1 cellular context compared by ENCODE assay signal in genomic region chr14:74407021-74407800, GRCh38.
TF ChIP-seq lines count a peak whose summit lies in the region.

No MANE protein-coding gene starts in this region.

TF ChIP-seq in H1, 55 proteins besides CTCF, POLR2A, EP300 and RAD21:
- TF ChIP-seq KDM1A (IDR thresholded peaks at IDR 0.05; ENCODE audit: borderline replicate concordance, low read length), result no peak
- TF ChIP-seq GTF2F1 (IDR thresholded peaks at IDR 0.05; ENCODE audit: borderline replicate concordance, low read depth, low read length), result no peak
- TF ChIP-seq SUZ12 (IDR thresholded peaks at IDR 0.05; ENCODE audit: low read length), result no peak
- no peak for TF ChIP-seq POLR2AphosphoS5 (IDR thresholded peaks at IDR 0.05; ENCODE audit: low read depth, low read length)
- no peak for TF ChIP-seq SIRT6 (IDR thresholded peaks at IDR 0.05; ENCODE audit: low read length)
TF ChIP-seq in H1: peak in this region for 0.
